In the genomic region with DNA sequence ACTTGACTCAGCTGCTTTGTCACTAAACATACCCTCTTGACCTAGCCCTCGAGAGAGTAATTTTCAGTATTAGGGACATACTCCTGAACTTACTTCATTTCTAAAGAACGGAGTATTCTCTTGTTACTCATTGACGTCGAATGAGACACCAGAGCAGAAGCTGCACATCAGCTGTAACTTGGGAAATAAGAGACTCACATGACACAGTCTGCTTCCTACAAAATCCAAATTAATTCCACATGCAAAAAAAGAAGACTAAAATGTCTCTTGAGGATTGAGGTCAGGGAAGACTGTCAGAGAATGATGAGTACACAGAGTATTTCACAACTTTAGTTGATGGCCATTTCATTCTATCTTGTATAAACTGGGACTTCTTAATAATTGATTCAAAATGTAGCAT, we compare ENCODE assay signal across 14 cellular contexts.
DNase-seq lines count a peak whose midpoint lies in the region; ATAC-seq and TF ChIP-seq lines count a peak whose summit lies in the region.
"Had no signal": no experiment of that assay in that cellular context is flagged by ENCODE, and none has a peak within 500 bp of the region (broad histone marks: within the 10 kb centered on the region; RNA-seq: fewer than 3 reads in every experiment).

No MANE protein-coding gene starts in this region.

- H2BK120ac ChIP-seq in H9 (ENCODE audit: low read depth, low read length, poor library complexity, severe bottlenecking): no peak overlapping the region

- no peak overlapping the region for H3K23ac ChIP-seq in H9 (ENCODE audit: insufficient read length, low read depth, low read length)

- H2BK12ac ChIP-seq in H9 (ENCODE audit: insufficient read length, low read depth, low read length): no peak overlapping the region

- no peak overlapping the region for H3K56ac ChIP-seq in H9 (ENCODE audit: insufficient read length, low read depth, low read length)

- no peak overlapping the region for H2BK5ac ChIP-seq in H9 (ENCODE audit: insufficient read length, low read length)

- no peaks in the 10 kb centered on the region for H3K9me3 Mint-ChIP-seq in H9

- H3K4ac ChIP-seq in H9 (ENCODE audit: low read depth, low read length): no peak overlapping the region

- peaks cover 2% of the 10 kb centered on the region; the same call in 1 of the 2 replicates for H3K27me3 Mint-ChIP-seq in H9 (ENCODE audit: low read depth)
- H3K27me3 Mint-ChIP-seq: CD4-positive, CD25-positive, alpha-beta regulatory T cell had no signal

- H3K4me1 Mint-ChIP-seq in H9: no peaks in the 10 kb centered on the region
- H3K4me1 Mint-ChIP-seq: CD4-positive, CD25-positive, alpha-beta regulatory T cell had no signal

- H2AK5ac ChIP-seq in H9 (ENCODE audit: insufficient read length, low read length): no peak overlapping the region

- H3K27ac Mint-ChIP-seq in H9: no peak overlapping the region
- H3K27ac Mint-ChIP-seq: CD4-positive, CD25-positive, alpha-beta regulatory T cell had no signal

- no peak for TF ChIP-seq CTCF in fibroblast of pulmonary artery (IDR thresholded peaks at IDR 0.05; ENCODE audit: low read length, missing control alignments)
- TF ChIP-seq CTCF in osteoblast (IDR thresholded peaks at IDR 0.05; ENCODE audit: extremely low read depth, low read depth, low read length): no peak
- no peak for TF ChIP-seq CTCF in H9 (conservative IDR thresholded peaks at IDR 0.05)

- H4K20me1 ChIP-seq in osteoblast (ENCODE audit: insufficient read depth, low read length) (no peaks in the 10 kb centered on the region), H9 (ENCODE audit: control insufficient read depth, insufficient read depth, insufficient read length) (no peaks in the 10 kb centered on the region)

- H3K4me3 ChIP-seq in fibroblast of pulmonary artery (replicated peaks; ENCODE audit: low read depth, low read length): no peak overlapping the region
- H3K4me3 ChIP-seq in osteoblast (ENCODE audit: insufficient read depth, low read length): peak overlapping the region; percentile 1
- H3K4me3 ChIP-seq: PC-9, smooth muscle cell had no signal

- H3K4me2 ChIP-seq in osteoblast (ENCODE audit: insufficient read depth, low read length) (peak overlapping the region; percentile 51), H9 (ENCODE audit: insufficient read depth, insufficient read length, low read length) (no peak overlapping the region)
- H3K4me2 ChIP-seq: PC-9, smooth muscle cell had no signal

- H4K8ac ChIP-seq in H9 (replicated peaks; ENCODE audit: insufficient read length, low read depth, low read length): no peak overlapping the region

- no peaks in the 10 kb centered on the region for H3K23me2 ChIP-seq in H9 (ENCODE audit: insufficient read length, low read depth, low read length, poor library complexity, severe bottlenecking)

- WGBS in H9 (ENCODE audit: extremely low coverage, insufficient read length, low lambda C conversion rate): no CpG with 5 or more reads among the region's 4 CpGs

- H3K9me3 ChIP-seq in osteoblast (ENCODE audit: low read depth, low read length) (no peaks in the 10 kb centered on the region), H9 (ENCODE audit: control insufficient read depth, low read depth, low read length) (no peaks in the 10 kb centered on the region)

- H3K4me1 ChIP-seq in osteoblast (ENCODE audit: insufficient read depth, low read length) (peaks cover 13% of the 10 kb centered on the region), H9 (ENCODE audit: insufficient read depth, low read length) (no peaks in the 10 kb centered on the region)

- H4K91ac ChIP-seq in H9 (ENCODE audit: insufficient read length, low read depth, low read length): no peak overlapping the region

- no peak overlapping the region for H3T11ph ChIP-seq in H9 (ENCODE audit: low read length)

- no peak overlapping the region for H3K18ac ChIP-seq in H9 (ENCODE audit: insufficient read length, low read depth, low read length)

- no peak overlapping the region for H4K5ac ChIP-seq in H9 (ENCODE audit: insufficient read length, low read depth, low read length)

- H3K79me2 ChIP-seq in osteoblast (ENCODE audit: insufficient read depth, low read length) (no peaks in the 10 kb centered on the region), H9 (ENCODE audit: insufficient read depth, low read length) (no peaks in the 10 kb centered on the region)

- no peaks in the 10 kb centered on the region for H3K79me1 ChIP-seq in H9 (ENCODE audit: insufficient read depth, low read depth, low read length, poor library complexity, severe bottlenecking)

- H3K4me3 Mint-ChIP-seq in H9: no peak overlapping the region
- H3K4me3 Mint-ChIP-seq: CD4-positive, CD25-positive, alpha-beta regulatory T cell had no signal

- H3K14ac ChIP-seq in H9 (ENCODE audit: insufficient read depth, low read length): no peak overlapping the region

- H2AFZ ChIP-seq in osteoblast (ENCODE audit: low read length): no peak overlapping the region
- H2AFZ ChIP-seq in H9 (ENCODE audit: low read length): no peak overlapping the region
- H2AFZ ChIP-seq: PC-9 had no signal

- no peak overlapping the region for H2BK20ac ChIP-seq in H9 (ENCODE audit: low read depth, low read length, poor library complexity, severe bottlenecking)

- H2BK15ac ChIP-seq in H9 (ENCODE audit: low read depth, low read length): no peak overlapping the region

- H3K27me3 ChIP-seq in osteoblast (ENCODE audit: insufficient read depth, low read length) (no peaks in the 10 kb centered on the region), H9 (ENCODE audit: insufficient read depth, low read length) (no peaks in the 10 kb centered on the region)

- no peaks in the 10 kb centered on the region for H3K36me3 ChIP-seq in osteoblast (ENCODE audit: insufficient read depth, low read length)

- no peak overlapping the region for H3K9ac ChIP-seq in H9 (ENCODE audit: extremely low read depth, insufficient read length, low read length)

- peak overlapping the region; percentile 58 for H3K27ac ChIP-seq in osteoblast (ENCODE audit: low read depth, low read length)
- no peak overlapping the region for H3K27ac ChIP-seq in H9 (ENCODE audit: insufficient read length, low read depth, low read length)
- H3K27ac ChIP-seq: PC-9 had no signal

- no peaks in the 10 kb centered on the region for H3K36me3 Mint-ChIP-seq in H9 (ENCODE audit: insufficient read depth in 1 of 3, low read depth in 3 of 3)
- H3K36me3 Mint-ChIP-seq: CD4-positive, CD25-positive, alpha-beta regulatory T cell had no signal

- peak; percentile 60 for DNase-seq in AG08396 (ENCODE audit: low spot score)
- DNase-seq in RPMI7951 (ENCODE audit: low read depth): peak; percentile 82
- DNase-seq in fibroblast of pulmonary artery (ENCODE audit: low read depth): peak; percentile 55
- peak; percentile 82 for DNase-seq in osteoblast (ENCODE audit: insufficient read length, low spot score, missing footprints)
- no peak for DNase-seq in hypothalamus (lab: John Stamatoyannopoulos, UW)
- no peak for DNase-seq in retina
- DNase-seq in H9: no peak
- DNase-seq: activated CD8-positive, alpha-beta memory T cell treated with anti-CD3 and anti-CD28 coated beads for 24 hours; activated naive CD4-positive, alpha-beta T cell treated with anti-CD3 and anti-CD28 coated beads, Interleukin-2, amount 50 U/mL, for 16 hours; CD4-positive, CD25-positive, alpha-beta regulatory T cell; NCI-H2227 treated with DMSO at 0.1 percent for 48 hours; PC-9 had no signal

- ATAC-seq in HG03095 (IDR thresholded peaks at IDR 0.05; ENCODE audit: unreplicated experiment): no peak

Comparison
In these comparisons a context has a peak if more than half of its experiments do, and no peak if none do; other contexts are left out.
1. DNase-seq: peak in AG08396 (single experiment), RPMI7951 (single experiment), fibroblast of pulmonary artery (single experiment) and osteoblast (single experiment); none in hypothalamus (0 of 51), retina (single experiment) and H9 (single experiment).